Comparison of ENCODE assay signal across 9 cellular contexts in genomic region chr16:67157892-67158635, GRCh38. TPM values are rescaled to one million over a fixed set of nuclear protein-coding genes. Genes with fewer than 3 reads are reported as not detected.
DNase-seq lines count a peak whose midpoint lies in the region; ATAC-seq and TF ChIP-seq lines count a peak whose summit lies in the region.
"Had no signal": no experiment of that assay in that cellular context is flagged by ENCODE, and none has a peak within 500 bp of the region (broad histone marks: within the 10 kb centered on the region; RNA-seq: fewer than 3 reads in every experiment).

No MANE protein-coding gene starts in this region.

- no peak overlapping the region for H3K27ac ChIP-seq in SK-N-SH (ENCODE audit: low read depth in 2 of 2, low read length in 1 of 2)

- DNase-seq in SK-N-SH = no peak
- peak; percentile 89 for DNase-seq in NCI-H524 treated with DMSO at 0.1 percent for 48 hours (lab: John Stamatoyannopoulos, UW)
- DNase-seq in central memory CD8-positive, alpha-beta T cell (ENCODE audit: low spot score in 2 of 2) = no peak
- DNase-seq in progenitor cell of endocrine pancreas (ENCODE audit: low spot score, unreplicated experiment) = no peak
- DNase-seq in SHP77 (lab: John Stamatoyannopoulos, UW) = no peak
- DNase-seq in HK-2 (ENCODE audit: unreplicated experiment) = no peak
- no peak for DNase-seq in NCI-H2227 (lab: John Stamatoyannopoulos, UW; ENCODE audit: unreplicated experiment)
- DNase-seq: NCI-H187 had no signal

- ATAC-seq in SK-N-SH treated with all-trans-retinoic acid at 6 μM for 48 hours = no peak
- ATAC-seq in central memory CD8-positive, alpha-beta T cell (replicated peaks; ENCODE audit: extremely low read depth, poor library complexity, severe bottlenecking) = peak; percentile 17

- WGBS in SK-N-SH (ENCODE audit: low lambda C conversion rate) = 86% methylated on average over 7 of the region's 7 CpGs

- TF ChIP-seq CTCF in SK-N-SH (IDR thresholded peaks at IDR 0.05) (no peak), progenitor cell of endocrine pancreas (IDR thresholded peaks at IDR 0.05; ENCODE audit: unreplicated experiment) (no peak)

- peaks cover 9% of the 10 kb centered on the region for H3K27me3 Mint-ChIP-seq in central memory CD8-positive, alpha-beta T cell
- peaks cover 81% of the 10 kb centered on the region for H3K27me3 Mint-ChIP-seq in progenitor cell of endocrine pancreas

- no peak overlapping the region for H3K4me3 ChIP-seq in SK-N-SH (ENCODE audit: low read depth in 2 of 2, low read length in 1 of 2)

- no peak overlapping the region for H2AFZ ChIP-seq in SK-N-SH (ENCODE audit: low read depth)

- H3K4me2 ChIP-seq in SK-N-SH = peak overlapping the region; percentile 88

- no peak for TF ChIP-seq RAD21 in SK-N-SH (IDR thresholded peaks at IDR 0.05; ENCODE audit: low read length)

- no peaks in the 10 kb centered on the region for H3K79me2 ChIP-seq in SK-N-SH (ENCODE audit: insufficient read depth)

- peak overlapping the region; percentile 83 for H3K4me3 Mint-ChIP-seq in central memory CD8-positive, alpha-beta T cell
- peak overlapping the region; percentile 56 for H3K4me3 Mint-ChIP-seq in progenitor cell of endocrine pancreas (ENCODE audit: low read depth)

- H3K36me3 Mint-ChIP-seq in central memory CD8-positive, alpha-beta T cell (ENCODE audit: insufficient read depth) = peaks cover 24% of the 10 kb centered on the region
- H3K36me3 Mint-ChIP-seq in progenitor cell of endocrine pancreas (ENCODE audit: insufficient read depth) = no peaks in the 10 kb centered on the region

- H3K9me2 ChIP-seq in SK-N-SH = no peaks in the 10 kb centered on the region

- no peaks in the 10 kb centered on the region for H3K27me3 ChIP-seq in SK-N-SH (ENCODE audit: insufficient read depth)

- peaks cover 52% of the 10 kb centered on the region for H3K4me1 Mint-ChIP-seq in central memory CD8-positive, alpha-beta T cell
- peaks cover 4% of the 10 kb centered on the region for H3K4me1 Mint-ChIP-seq in progenitor cell of endocrine pancreas (ENCODE audit: low read depth)

- POLR2A ChIA-PET in SK-N-SH (lab: Yijun Ruan, JAX) = no interaction called here

- H3K9me3 ChIP-seq in SK-N-SH = no peaks in the 10 kb centered on the region

- peaks cover 14% of the 10 kb centered on the region for H3F3A ChIP-seq in SK-N-SH (replicated peaks; ENCODE audit: insufficient read depth)

- H3K9me3 Mint-ChIP-seq in central memory CD8-positive, alpha-beta T cell = no peaks in the 10 kb centered on the region
- H3K9me3 Mint-ChIP-seq in progenitor cell of endocrine pancreas (ENCODE audit: low read depth) = no peaks in the 10 kb centered on the region

- peaks cover 4 to 24% of the 10 kb centered on the region in 2 experiments; a peak in 1 of 4 replicates for H3K4me1 ChIP-seq in SK-N-SH (ENCODE audit: control insufficient read depth in 1 of 2, insufficient read depth in 2 of 2, low read depth in 1 of 2, low read length in 1 of 2)

- CTCF ChIA-PET in SK-N-SH (lab: Yijun Ruan, JAX) = interaction anchor here (1.0 to 14.2 kb wide), 10 partner anchors 12 to 263 kb away, joined by 3 to 470 read pairs (median 6); partner anchors contain the start of genes CBFB and NOL3

- H3K27ac Mint-ChIP-seq in central memory CD8-positive, alpha-beta T cell (ENCODE audit: low read depth) = peak overlapping the region; percentile 97
- no peak overlapping the region for H3K27ac Mint-ChIP-seq in progenitor cell of endocrine pancreas

- peaks cover 26% of the 10 kb centered on the region for H4K20me1 ChIP-seq in SK-N-SH (ENCODE audit: insufficient read depth)

- no peak for TF ChIP-seq EP300 in SK-N-SH (IDR thresholded peaks at IDR 0.05; ENCODE audit: borderline replicate concordance in 1 of 2, low read depth in 1 of 2, low read length in 1 of 2)

- H3K36me3 ChIP-seq in SK-N-SH (replicated peaks in 1 of 2; ENCODE audit: control insufficient read depth in 1 of 2, insufficient read depth in 2 of 2, low read length in 1 of 2) = peaks cover 0 to 4% of the 10 kb centered on the region in 2 experiments

- H3K9ac ChIP-seq in SK-N-SH = no peak overlapping the region

TF ChIP-seq in SK-N-SH, 30 proteins besides CTCF, POLR2A, EP300 and RAD21 (continues in another document):
- no peak for TF ChIP-seq FOSL2 (IDR thresholded peaks at IDR 0.05; ENCODE audit: borderline replicate concordance, low read depth)
- TF ChIP-seq RCOR1 (IDR thresholded peaks at IDR 0.05; ENCODE audit: low read length) = no peak
- no peak for TF ChIP-seq NRF1 (IDR thresholded peaks at IDR 0.05; ENCODE audit: low read depth, low read length)
- TF ChIP-seq TEAD4 (IDR thresholded peaks at IDR 0.05; ENCODE audit: borderline replicate concordance, insufficient read depth) = no peak
- no peak for TF ChIP-seq EZH2phosphoT487 (IDR thresholded peaks at IDR 0.05; ENCODE audit: borderline replicate concordance, low read depth)
- no peak for TF ChIP-seq GABPA (IDR thresholded peaks at IDR 0.05; ENCODE audit: low read depth)
- no peak for TF ChIP-seq USF2 (IDR thresholded peaks at IDR 0.05; ENCODE audit: borderline replicate concordance, low read depth, low read length)
- no peak for TF ChIP-seq USF1 (IDR thresholded peaks at IDR 0.05; ENCODE audit: borderline replicate concordance, low read depth)

TF ChIP-seq in SK-N-SH treated with all-trans-retinoic acid at 6 μM for 48 hours, 23 proteins besides CTCF, POLR2A, EP300 and RAD21 (continues in another document):
- no peak for TF ChIP-seq ZC3H10 (CRISPR knock-in tag; IDR thresholded peaks at IDR 0.05)
- no peak for TF ChIP-seq RARB (CRISPR knock-in tag; IDR thresholded peaks at IDR 0.05)
- TF ChIP-seq CREB5 (CRISPR knock-in tag; IDR thresholded peaks at IDR 0.05; ENCODE audit: low read depth) = no peak
- TF ChIP-seq PPARA (CRISPR knock-in tag; IDR thresholded peaks at IDR 0.05; ENCODE audit: borderline replicate concordance) = no peak
- TF ChIP-seq ESRRG (CRISPR knock-in tag; IDR thresholded peaks at IDR 0.05) = no peak
- TF ChIP-seq TCF4 (CRISPR knock-in tag; IDR thresholded peaks at IDR 0.05; ENCODE audit: borderline replicate concordance) = no peak
- TF ChIP-seq ISL1 (CRISPR knock-in tag; IDR thresholded peaks at IDR 0.05) = no peak
- TF ChIP-seq PATZ1 (CRISPR knock-in tag; IDR thresholded peaks at IDR 0.05; ENCODE audit: borderline replicate concordance) = no peak
- no peak for TF ChIP-seq ZFP30 (CRISPR knock-in tag; IDR thresholded peaks at IDR 0.05)
- no peak for TF ChIP-seq ZNF70 (CRISPR knock-in tag; IDR thresholded peaks at IDR 0.05)
- no peak for TF ChIP-seq BACH2 (CRISPR knock-in tag; IDR thresholded peaks at IDR 0.05; ENCODE audit: borderline replicate concordance)
- TF ChIP-seq ZNF8 (CRISPR knock-in tag; IDR thresholded peaks at IDR 0.05) = no peak

RNA-seq across cellular contexts. Expression of gene TRADD, which starts 1.6 kb away (rescaled TPM):
- polyA plus RNA-seq in SK-N-SH (2012; rRNA removed) = 27.7 and 28.5 TPM in 2 replicates
- polyA plus RNA-seq in SK-N-SH (2012; cell fraction: cytosol; rRNA removed) = 13.4 and 21.9 TPM in 2 replicates
- 53.4 and 65.8 TPM in 2 replicates for polyA plus RNA-seq in SK-N-SH (2012; cell fraction: nucleus; rRNA removed)
- total RNA-seq in progenitor cell of endocrine pancreas = 5.6 and 6.6 TPM in 2 replicates

RNA-seq across cellular contexts. Expression of gene FBXL8, which starts 1.7 kb away (rescaled TPM):
- polyA plus RNA-seq in SK-N-SH (2012; rRNA removed) = 17.8 and 21.8 TPM in 2 replicates
- polyA plus RNA-seq in SK-N-SH (2012; cell fraction: cytosol; rRNA removed) = 2.9 and 5.0 TPM in 2 replicates
- 198 and 356 TPM in 2 replicates for polyA plus RNA-seq in SK-N-SH (2012; cell fraction: nucleus; rRNA removed)
- 1.7 and 2.1 TPM in 2 replicates for total RNA-seq in progenitor cell of endocrine pancreas

RNA-seq across cellular contexts. Expression of gene HSF4, which starts 6.5 kb away (rescaled TPM):
- polyA plus RNA-seq in SK-N-SH (2012; rRNA removed) = 33.4 and 44.4 TPM in 2 replicates
- polyA plus RNA-seq in SK-N-SH (2012; cell fraction: cytosol; rRNA removed) = 2.1 and 4.7 TPM in 2 replicates
- 393 and 428 TPM in 2 replicates for polyA plus RNA-seq in SK-N-SH (2012; cell fraction: nucleus; rRNA removed)
- 2.2 and 6.8 TPM in 2 replicates for total RNA-seq in progenitor cell of endocrine pancreas

RNA-seq across cellular contexts. Expression of gene B3GNT9, which starts 7.3 kb away (rescaled TPM):
- polyA plus RNA-seq in SK-N-SH (2012; rRNA removed) = 9.8 and 9.9 TPM in 2 replicates
- 5.4 and 8.2 TPM in 2 replicates for polyA plus RNA-seq in SK-N-SH (2012; cell fraction: cytosol; rRNA removed)
- 23.8 and 29.1 TPM in 2 replicates for polyA plus RNA-seq in SK-N-SH (2012; cell fraction: nucleus; rRNA removed)
- 5.1 TPM in 2 replicates for total RNA-seq in progenitor cell of endocrine pancreas

RNA-seq across cellular contexts. Expression of gene NOL3, which starts 12.3 kb away (rescaled TPM):
- 34.1 and 38.7 TPM in 2 replicates for polyA plus RNA-seq in SK-N-SH (2012; rRNA removed)
- polyA plus RNA-seq in SK-N-SH (2012; cell fraction: cytosol; rRNA removed) = 16.9 and 22.0 TPM in 2 replicates
- 131 and 167 TPM in 2 replicates for polyA plus RNA-seq in SK-N-SH (2012; cell fraction: nucleus; rRNA removed)
- 9.4 and 12.7 TPM in 2 replicates for total RNA-seq in progenitor cell of endocrine pancreas
